In the genomic region with DNA sequence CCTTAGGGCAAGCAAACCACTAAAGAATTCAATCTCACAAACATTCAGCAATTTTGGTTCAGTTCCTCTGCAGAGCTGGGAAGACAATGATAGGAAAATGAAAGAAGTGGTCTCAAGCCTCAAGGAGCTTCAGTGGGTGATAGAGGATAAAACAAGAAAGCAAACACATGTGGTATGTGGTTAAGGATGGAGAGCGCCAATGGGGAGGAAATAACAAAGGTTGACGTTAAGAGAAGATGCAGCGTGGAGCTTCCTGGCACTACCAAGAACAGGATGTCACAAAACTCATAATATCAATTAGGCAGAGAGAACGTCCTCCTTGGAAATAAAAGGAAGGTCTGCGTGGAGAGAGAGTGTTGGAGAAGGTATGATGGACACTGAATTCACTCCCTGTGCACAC, we compare ENCODE assay signal across 22 cellular contexts.
DNase-seq lines count a peak whose midpoint lies in the region; ATAC-seq and TF ChIP-seq lines count a peak whose summit lies in the region.
"Had no signal": no experiment of that assay in that cellular context is flagged by ENCODE, and none has a peak within 500 bp of the region (broad histone marks: within the 10 kb centered on the region; RNA-seq: fewer than 3 reads in every experiment).

No MANE protein-coding gene starts in this region.

- no peak overlapping the region for H3K27ac Mint-ChIP-seq in T-helper 17 cell

- no peak overlapping the region for H2AFZ ChIP-seq in DND-41 (ENCODE audit: low read depth, low read length)
- H2AFZ ChIP-seq: GM23248 had no signal

- H3K36me3 Mint-ChIP-seq in T-helper 17 cell (ENCODE audit: low read depth), result no peaks in the 10 kb centered on the region
- H3K36me3 Mint-ChIP-seq: CD4-positive, alpha-beta memory T cell had no signal

- H3K9ac ChIP-seq in DND-41 (ENCODE audit: low read depth, low read length), result no peak overlapping the region
- H3K9ac ChIP-seq: GM23248 had no signal

- H3K4me2 ChIP-seq in DND-41 (ENCODE audit: insufficient read depth, low read length), result no peak overlapping the region
- H3K4me2 ChIP-seq: A549 had no signal

- H3K4me3 Mint-ChIP-seq in T-helper 17 cell, result peak overlapping the region; percentile 10
- H3K4me3 Mint-ChIP-seq: CD4-positive, alpha-beta memory T cell had no signal

- no peak overlapping the region for H3K27ac ChIP-seq in DND-41 (ENCODE audit: low read length)
- H3K27ac ChIP-seq: A549, GM23248 had no signal

- ATAC-seq in DND-41 (ENCODE audit: insufficient read depth, low read depth) (peak; percentile 89), T-helper 17 cell (no peak), SK-N-SH treated with all-trans-retinoic acid at 6 μM for 48 hours (no peak), GM21447 (IDR thresholded peaks at IDR 0.05; ENCODE audit: unreplicated experiment) (no peak)
- ATAC-seq: A549, GM12878 had no signal

- peaks cover 8% of the 10 kb centered on the region for H3K4me1 Mint-ChIP-seq in T-helper 17 cell

- no peaks in the 10 kb centered on the region for H3K4me1 ChIP-seq in DND-41 (ENCODE audit: insufficient read depth, low read length)
- H3K4me1 ChIP-seq: A549, BE2C had no signal

- peaks cover 11% of the 10 kb centered on the region for H3K27me3 Mint-ChIP-seq in T-helper 17 cell

- no peaks in the 10 kb centered on the region for H3K9me3 ChIP-seq in DND-41 (ENCODE audit: insufficient read depth, low read length, severe bottlenecking)
- H3K9me3 ChIP-seq in T-helper 17 cell (ENCODE audit: control insufficient read depth, low read length, poor library complexity, severe bottlenecking), result no peaks in the 10 kb centered on the region
- H3K9me3 ChIP-seq: A549, BE2C had no signal

- no peak overlapping the region for H3K4me3 ChIP-seq in DND-41 (ENCODE audit: low read depth in 1 of 2, low read length in 2 of 2)
- H3K4me3 ChIP-seq in Jurkat, Clone E6-1 (ENCODE audit: low read length), result no peak overlapping the region
- H3K4me3 ChIP-seq: A549, GM12878, GM23248 had no signal

- no peaks in the 10 kb centered on the region for H3K79me2 ChIP-seq in DND-41 (ENCODE audit: insufficient read depth, low read length)

- TF ChIP-seq CTCF in DND-41 (IDR thresholded peaks at IDR 0.05; ENCODE audit: borderline replicate concordance, extremely low read depth, low read length, poor library complexity, severe bottlenecking), result no peak

- peak; percentile 18 for DNase-seq in DND-41
- peak; percentile 58 for DNase-seq in Jurkat, Clone E6-1 (ENCODE audit: low read depth, low spot score)
- DNase-seq in T-helper 17 cell, result no peak
- no peak for DNase-seq in NCI-H2196 (lab: John Stamatoyannopoulos, UW; ENCODE audit: unreplicated experiment)
- no peak for DNase-seq in amniotic stem cell (lab: John Stamatoyannopoulos, UW)
- DNase-seq: 8988T, ACHN, AML-193, BE2C, C1 segment of cervical spinal cord, Calu3, COR-L47, DMS53, DMS79 treated with DMSO at 0.1 percent for 48 hours, GM23248, H7, HCEC 1CT had no signal

- H4K20me1 ChIP-seq in DND-41 (ENCODE audit: insufficient read depth, low read length), result no peaks in the 10 kb centered on the region

- peaks cover 4% of the 10 kb centered on the region for H3K27me3 ChIP-seq in DND-41 (ENCODE audit: insufficient read depth, low read length, poor library complexity)
- H3K27me3 ChIP-seq: BE2C had no signal

- no peaks in the 10 kb centered on the region for H3K36me3 ChIP-seq in DND-41 (ENCODE audit: insufficient read depth, low read length)
- H3K36me3 ChIP-seq: BE2C had no signal

TF ChIP-seq in SK-N-SH treated with all-trans-retinoic acid at 6 μM for 48 hours, 23 proteins besides CTCF, POLR2A, EP300 and RAD21:
- TF ChIP-seq, protein P1, sequence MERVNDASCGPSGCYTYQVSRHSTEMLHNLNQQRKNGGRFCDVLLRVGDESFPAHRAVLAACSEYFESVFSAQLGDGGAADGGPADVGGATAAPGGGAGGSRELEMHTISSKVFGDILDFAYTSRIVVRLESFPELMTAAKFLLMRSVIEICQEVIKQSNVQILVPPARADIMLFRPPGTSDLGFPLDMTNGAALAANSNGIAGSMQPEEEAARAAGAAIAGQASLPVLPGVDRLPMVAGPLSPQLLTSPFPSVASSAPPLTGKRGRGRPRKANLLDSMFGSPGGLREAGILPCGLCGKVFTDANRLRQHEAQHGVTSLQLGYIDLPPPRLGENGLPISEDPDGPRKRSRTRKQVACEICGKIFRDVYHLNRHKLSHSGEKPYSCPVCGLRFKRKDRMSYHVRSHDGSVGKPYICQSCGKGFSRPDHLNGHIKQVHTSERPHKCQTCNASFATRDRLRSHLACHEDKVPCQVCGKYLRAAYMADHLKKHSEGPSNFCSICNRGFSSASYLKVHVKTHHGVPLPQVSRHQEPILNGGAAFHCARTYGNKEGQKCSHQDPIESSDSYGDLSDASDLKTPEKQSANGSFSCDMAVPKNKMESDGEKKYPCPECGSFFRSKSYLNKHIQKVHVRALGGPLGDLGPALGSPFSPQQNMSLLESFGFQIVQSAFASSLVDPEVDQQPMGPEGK (CRISPR knock-in tag; IDR thresholded peaks at IDR 0.05; ENCODE audit: borderline replicate concordance), result no peak
- no peak for TF ChIP-seq PPARA (CRISPR knock-in tag; IDR thresholded peaks at IDR 0.05; ENCODE audit: borderline replicate concordance)
- TF ChIP-seq TOX (CRISPR knock-in tag; IDR thresholded peaks at IDR 0.05; ENCODE audit: borderline replicate concordance), result no peak
- TF ChIP-seq CSDC2 (CRISPR knock-in tag; IDR thresholded peaks at IDR 0.05), result no peak
- no peak for TF ChIP-seq ZC3H10 (CRISPR knock-in tag; IDR thresholded peaks at IDR 0.05)
- TF ChIP-seq, protein P2, sequence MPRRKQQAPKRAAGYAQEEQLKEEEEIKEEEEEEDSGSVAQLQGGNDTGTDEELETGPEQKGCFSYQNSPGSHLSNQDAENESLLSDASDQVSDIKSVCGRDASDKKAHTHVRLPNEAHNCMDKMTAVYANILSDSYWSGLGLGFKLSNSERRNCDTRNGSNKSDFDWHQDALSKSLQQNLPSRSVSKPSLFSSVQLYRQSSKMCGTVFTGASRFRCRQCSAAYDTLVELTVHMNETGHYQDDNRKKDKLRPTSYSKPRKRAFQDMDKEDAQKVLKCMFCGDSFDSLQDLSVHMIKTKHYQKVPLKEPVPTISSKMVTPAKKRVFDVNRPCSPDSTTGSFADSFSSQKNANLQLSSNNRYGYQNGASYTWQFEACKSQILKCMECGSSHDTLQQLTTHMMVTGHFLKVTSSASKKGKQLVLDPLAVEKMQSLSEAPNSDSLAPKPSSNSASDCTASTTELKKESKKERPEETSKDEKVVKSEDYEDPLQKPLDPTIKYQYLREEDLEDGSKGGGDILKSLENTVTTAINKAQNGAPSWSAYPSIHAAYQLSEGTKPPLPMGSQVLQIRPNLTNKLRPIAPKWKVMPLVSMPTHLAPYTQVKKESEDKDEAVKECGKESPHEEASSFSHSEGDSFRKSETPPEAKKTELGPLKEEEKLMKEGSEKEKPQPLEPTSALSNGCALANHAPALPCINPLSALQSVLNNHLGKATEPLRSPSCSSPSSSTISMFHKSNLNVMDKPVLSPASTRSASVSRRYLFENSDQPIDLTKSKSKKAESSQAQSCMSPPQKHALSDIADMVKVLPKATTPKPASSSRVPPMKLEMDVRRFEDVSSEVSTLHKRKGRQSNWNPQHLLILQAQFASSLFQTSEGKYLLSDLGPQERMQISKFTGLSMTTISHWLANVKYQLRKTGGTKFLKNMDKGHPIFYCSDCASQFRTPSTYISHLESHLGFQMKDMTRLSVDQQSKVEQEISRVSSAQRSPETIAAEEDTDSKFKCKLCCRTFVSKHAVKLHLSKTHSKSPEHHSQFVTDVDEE (CRISPR knock-in tag; IDR thresholded peaks at IDR 0.05), result no peak
- TF ChIP-seq ARNTL (CRISPR knock-in tag; IDR thresholded peaks at IDR 0.05; ENCODE audit: borderline replicate concordance, low read depth), result no peak
- TF ChIP-seq BACH2 (CRISPR knock-in tag; IDR thresholded peaks at IDR 0.05; ENCODE audit: borderline replicate concordance), result no peak
- no peak for TF ChIP-seq GLIS3 (CRISPR knock-in tag; IDR thresholded peaks at IDR 0.05)
- no peak for TF ChIP-seq RARB (CRISPR knock-in tag; IDR thresholded peaks at IDR 0.05)
- TF ChIP-seq ZNF8 (CRISPR knock-in tag; IDR thresholded peaks at IDR 0.05), result no peak
- no peak for TF ChIP-seq ZNF70 (CRISPR knock-in tag; IDR thresholded peaks at IDR 0.05)
TF ChIP-seq in SK-N-SH treated with all-trans-retinoic acid at 6 μM for 48 hours: peak in this region for 0.

Comparison
In these comparisons a context has a peak if more than half of its experiments do, and no peak if none do; other contexts are left out.
1. DNase-seq: peak in DND-41 (single experiment) and Jurkat, Clone E6-1 (single experiment); none in T-helper 17 cell (0 of 3), NCI-H2196 (single experiment) and amniotic stem cell (single experiment).